In the genomic region with DNA sequence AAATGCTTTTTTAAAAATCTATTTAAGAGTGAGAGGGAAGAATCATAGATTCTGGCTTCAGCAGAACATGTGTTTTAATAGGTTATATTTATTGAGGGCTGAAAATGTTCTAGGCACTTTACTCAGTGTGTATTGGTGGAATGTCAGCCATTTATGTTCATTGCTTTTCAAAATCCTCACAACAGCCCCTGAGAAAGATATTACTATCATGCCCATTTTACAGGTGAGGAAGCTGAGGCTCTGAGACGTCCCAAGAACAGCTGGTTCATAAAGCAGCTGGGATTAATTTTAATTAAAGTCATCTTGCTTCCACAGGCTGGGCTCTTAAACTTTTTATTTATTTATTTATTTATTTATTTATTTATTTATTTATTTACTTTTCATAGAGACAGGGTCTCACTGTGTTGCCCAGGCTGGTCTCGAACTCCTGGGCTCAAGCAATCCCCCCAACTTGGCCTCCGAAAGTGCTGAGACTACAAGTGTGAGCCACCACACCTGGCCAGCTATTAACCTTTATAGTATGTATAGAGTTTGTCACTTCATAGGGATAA, we compare ENCODE assay signal across 12 cellular contexts. TPM values are rescaled to one million over a fixed set of nuclear protein-coding genes. Genes with fewer than 3 reads are reported as not detected.
DNase-seq lines count a peak whose midpoint lies in the region; ATAC-seq and TF ChIP-seq lines count a peak whose summit lies in the region.
"Had no signal": no experiment of that assay in that cellular context is flagged by ENCODE, and none has a peak within 500 bp of the region (broad histone marks: within the 10 kb centered on the region; RNA-seq: fewer than 3 reads in every experiment).

No MANE protein-coding gene starts in this region.

- H3K9ac ChIP-seq in Loucy (ENCODE audit: low read depth, low read length, poor library complexity, severe bottlenecking) = peak overlapping the region; percentile 45

- no peaks in the 10 kb centered on the region for H3K27me3 ChIP-seq in CD4-positive, alpha-beta T cell (ENCODE audit: control insufficient read depth, insufficient read depth, low read length)
- no peaks in the 10 kb centered on the region for H3K27me3 ChIP-seq in Loucy (ENCODE audit: insufficient read depth, low read length, poor library complexity, severe bottlenecking)
- H3K27me3 ChIP-seq: colonic mucosa had no signal

- no peaks in the 10 kb centered on the region for H3K9me3 Mint-ChIP-seq in CD4-positive, alpha-beta T cell
- H3K9me3 Mint-ChIP-seq in activated naive CD8-positive, alpha-beta T cell treated with anti-CD3 and anti-CD28 coated beads, Interleukin-2, amount 50 U/mL, for 24 hours = peaks cover 26% of the 10 kb centered on the region
- no peaks in the 10 kb centered on the region for H3K9me3 Mint-ChIP-seq in natural killer cell

- peaks cover 18% of the 10 kb centered on the region for H3K4me1 Mint-ChIP-seq in CD4-positive, alpha-beta T cell (ENCODE audit: low read depth)
- H3K4me1 Mint-ChIP-seq in activated naive CD8-positive, alpha-beta T cell treated with anti-CD3 and anti-CD28 coated beads, Interleukin-2, amount 50 U/mL, for 24 hours = peaks cover 82% of the 10 kb centered on the region
- H3K4me1 Mint-ChIP-seq in natural killer cell = peaks cover 26 to 28% of the 10 kb centered on the region in 2 donors

- H3K4me3 ChIP-seq in Loucy (ENCODE audit: low read length, poor library complexity, severe bottlenecking) = peak overlapping the region; percentile 67
- H3K4me3 ChIP-seq in mucosa of descending colon = no peak overlapping the region
- H3K4me3 ChIP-seq: colonic mucosa had no signal

- peaks cover 34% of the 10 kb centered on the region for H3K4me1 ChIP-seq in Loucy (ENCODE audit: insufficient read depth, low read length, poor library complexity, severe bottlenecking)
- H3K4me1 ChIP-seq in mucosa of descending colon (ENCODE audit: low read depth) = no peaks in the 10 kb centered on the region

- H3K4me2 ChIP-seq in Loucy (ENCODE audit: low read depth, low read length, poor library complexity, severe bottlenecking) = peak overlapping the region; percentile 72

- H3K4me3 Mint-ChIP-seq in CD4-positive, alpha-beta T cell = peak overlapping the region; percentile 87
- no peak overlapping the region for H3K4me3 Mint-ChIP-seq in activated naive CD8-positive, alpha-beta T cell treated with anti-CD3 and anti-CD28 coated beads, Interleukin-2, amount 50 U/mL, for 24 hours
- H3K4me3 Mint-ChIP-seq in natural killer cell = peak overlapping the region; percentile 85

- H3K27ac ChIP-seq in CD4-positive, alpha-beta T cell (ENCODE audit: low read depth, low read length) = no peak overlapping the region
- H3K27ac ChIP-seq: colonic mucosa had no signal

- no peak for ATAC-seq in CD4-positive, alpha-beta T cell (ENCODE audit: poor library complexity)
- no peak for ATAC-seq in activated naive CD8-positive, alpha-beta T cell treated with anti-CD3 and anti-CD28 coated beads, Interleukin-2, amount 50 U/mL, for 24 hours
- ATAC-seq in natural killer cell (no peak), mucosa of descending colon (no peak)

- no peaks in the 10 kb centered on the region for H3K79me2 ChIP-seq in Loucy (ENCODE audit: insufficient read depth, low read length)

- no peaks in the 10 kb centered on the region for H3K9me3 ChIP-seq in CD4-positive, alpha-beta T cell (ENCODE audit: control insufficient read depth, low read length)
- H3K9me3 ChIP-seq in Loucy (ENCODE audit: insufficient read depth, low read depth, low read length) (no peaks in the 10 kb centered on the region), mucosa of descending colon (no peaks in the 10 kb centered on the region)
- H3K9me3 ChIP-seq: colonic mucosa had no signal

- in situ Hi-C loops in G401 (cut with HindIII; ENCODE audit: low sequenced_read_pairs) = no loop called here

- POLR2A ChIA-PET in CD4-positive, alpha-beta T cell (lab: Charles Lee) = interaction anchor here (0.6 to 1.0 kb wide), 3 partner anchors 36 to 259 kb away, joined by 3 to 4 read pairs (median 3); no protein-coding TSS in a partner anchor

- H2AFZ ChIP-seq in Loucy (ENCODE audit: low read length) = no peak overlapping the region

- H3K27ac Mint-ChIP-seq in CD4-positive, alpha-beta T cell = no peak overlapping the region
- peak overlapping the region; percentile 91 for H3K27ac Mint-ChIP-seq in activated naive CD8-positive, alpha-beta T cell treated with anti-CD3 and anti-CD28 coated beads, Interleukin-2, amount 50 U/mL, for 24 hours
- peak overlapping the region; percentile 81 to 84 for H3K27ac Mint-ChIP-seq in natural killer cell

- no peak for DNase-seq in CD4-positive, alpha-beta T cell
- no peak for DNase-seq in activated naive CD8-positive, alpha-beta T cell treated with anti-CD3 and anti-CD28 coated beads, Interleukin-2, amount 50 U/mL, for 24 hours
- DNase-seq in natural killer cell (no peak), mucosa of descending colon (no peak), G401 (ENCODE audit: low spot score) (no peak)
- no peak for DNase-seq in activated CD8-positive, alpha-beta memory T cell treated with anti-CD3 and anti-CD28 coated beads for 24 hours
- DNase-seq: amygdala, hippocampal formation, SHP77 treated with DMSO at 0.1 percent for 48 hours had no signal

- no peaks in the 10 kb centered on the region for H3K36me3 ChIP-seq in Loucy (ENCODE audit: insufficient read depth, low read length)
- H3K36me3 ChIP-seq in mucosa of descending colon (ENCODE audit: low read depth) = no peaks in the 10 kb centered on the region
- H3K36me3 ChIP-seq: colonic mucosa had no signal

- no peak for TF ChIP-seq CTCF in CD4-positive, alpha-beta T cell (IDR thresholded peaks at IDR 0.05)
- TF ChIP-seq CTCF in Loucy (conservative IDR thresholded peaks at IDR 0.05; ENCODE audit: low read length) (no peak), natural killer cell (IDR thresholded peaks at IDR 0.05) (no peak), mucosa of descending colon (IDR thresholded peaks at IDR 0.05) (no peak)

- no peaks in the 10 kb centered on the region for H3K9me2 ChIP-seq in Loucy (replicated peaks; ENCODE audit: low read depth, low read length)

- H3K36me3 Mint-ChIP-seq in CD4-positive, alpha-beta T cell (ENCODE audit: low read depth) = no peaks in the 10 kb centered on the region
- peaks cover 19% of the 10 kb centered on the region for H3K36me3 Mint-ChIP-seq in activated naive CD8-positive, alpha-beta T cell treated with anti-CD3 and anti-CD28 coated beads, Interleukin-2, amount 50 U/mL, for 24 hours (ENCODE audit: low read depth)
- no peaks in the 10 kb centered on the region for H3K36me3 Mint-ChIP-seq in natural killer cell
- H3K36me3 Mint-ChIP-seq: CD4-positive, alpha-beta memory T cell had no signal

- intact Hi-C loops in CD4-positive, alpha-beta T cell (cut with DNase I, micrococcal nuclease) = no loop called here
- intact Hi-C loops in natural killer cell (cut with micrococcal nuclease) = no loop called here
- intact Hi-C loops in mucosa of descending colon (cut with DNase I, micrococcal nuclease) = no loop called here

- H3F3A ChIP-seq in Loucy (ENCODE audit: low read depth) = no peaks in the 10 kb centered on the region

- no peaks in the 10 kb centered on the region for H3K27me3 Mint-ChIP-seq in CD4-positive, alpha-beta T cell
- H3K27me3 Mint-ChIP-seq in activated naive CD8-positive, alpha-beta T cell treated with anti-CD3 and anti-CD28 coated beads, Interleukin-2, amount 50 U/mL, for 24 hours = no peaks in the 10 kb centered on the region
- no peaks in the 10 kb centered on the region for H3K27me3 Mint-ChIP-seq in natural killer cell (ENCODE audit: low read depth in 2 of 2)
- H3K27me3 Mint-ChIP-seq: CD4-positive, alpha-beta memory T cell had no signal

- H4K20me1 ChIP-seq in Loucy (ENCODE audit: insufficient read depth, low read length, poor library complexity, severe bottlenecking) = no peaks in the 10 kb centered on the region

- CTCF ChIA-PET in CD4-positive, alpha-beta T cell (lab: Charles Lee) = no interaction called here

RNA-seq across cellular contexts. Expression of a gene that starts 37.2 kb away (rescaled TPM):
- 10 to 100 TPM; 14.1 to 14.2 TPM for total RNA-seq in CD4-positive, alpha-beta T cell
- total RNA-seq in natural killer cell (10 to 100 TPM; 10.2 to 12.0 (median 11.0) TPM), mucosa of descending colon (10 to 100 TPM; 16.4 to 22.9 (median 17.1) TPM)
- 6.3 and 7.5 TPM in 2 replicates for total RNA-seq in G401 (2014; rRNA removed; shearing (Covaris generic))
